Comparison of ENCODE assay signal across 11 cellular contexts in genomic region chr7:76996932-76997331, GRCh38. TPM values are rescaled to one million over a fixed set of nuclear protein-coding genes. Genes with fewer than 3 reads are reported as not detected.
DNase-seq lines count a peak whose midpoint lies in the region; ATAC-seq, FAIRE-seq and TF ChIP-seq lines count a peak whose summit lies in the region.
"Not testable (repeated sequence)": the region's sequence is repeated elsewhere in the genome, so short reads cannot be mapped to it uniquely, and the experiment has no call there.
"Had no signal": no experiment of that assay in that cellular context is flagged by ENCODE, and none has a peak within 500 bp of the region (broad histone marks: within the 10 kb centered on the region; RNA-seq: fewer than 3 reads in every experiment).

No MANE protein-coding gene starts in this region.

- not testable (repeated sequence) for H3K4me1 ChIP-seq in right cardiac atrium (ENCODE audit: control insufficient read depth, insufficient read depth, low read length); mucosa of descending colon (ENCODE audit: low read depth); psoas muscle; upper lobe of right lung

- H3K36me3 ChIP-seq in mucosa of descending colon (ENCODE audit: low read depth); psoas muscle (ENCODE audit: insufficient read depth in 1 of 2, low read depth in 1 of 2); upper lobe of right lung: not testable (repeated sequence)

- not testable (repeated sequence) for H3K4me1 Mint-ChIP-seq in activated T-helper 17 cell treated with anti-CD3 and anti-CD28 coated beads, Interleukin-2, amount 50 U/mL, for 72 hours; central memory CD8-positive, alpha-beta T cell

- not testable (repeated sequence) for H3K9me3 Mint-ChIP-seq in activated T-helper 17 cell treated with anti-CD3 and anti-CD28 coated beads, Interleukin-2, amount 50 U/mL, for 72 hours; central memory CD8-positive, alpha-beta T cell

- intact Hi-C loops in right cardiac atrium (cut with DNase I) = loop anchor here in 1 of 4 donors (10.0 kb wide), 1 partner anchor 492 kb away; no protein-coding TSS in a partner anchor
- intact Hi-C loops in mucosa of descending colon (cut with DNase I, micrococcal nuclease); upper lobe of right lung (cut with DNase I): not testable (repeated sequence)
- intact Hi-C loops in psoas muscle (cut with DNase I) = loop anchor here in 1 of 2 donors (10.0 kb wide), 1 partner anchor 492 kb away; no protein-coding TSS in a partner anchor

- H3K4me3 Mint-ChIP-seq in activated T-helper 17 cell treated with anti-CD3 and anti-CD28 coated beads, Interleukin-2, amount 50 U/mL, for 72 hours; central memory CD8-positive, alpha-beta T cell: not testable (repeated sequence)

- H3K27ac ChIP-seq in right cardiac atrium (ENCODE audit: low read length); psoas muscle; upper lobe of right lung: not testable (repeated sequence)

- H3K27ac Mint-ChIP-seq in activated T-helper 17 cell treated with anti-CD3 and anti-CD28 coated beads, Interleukin-2, amount 50 U/mL, for 72 hours = not testable (repeated sequence)
- H3K27ac Mint-ChIP-seq in central memory CD8-positive, alpha-beta T cell (ENCODE audit: low read depth) = peak overlapping the region; percentile 65

- ATAC-seq in activated T-helper 17 cell treated with anti-CD3 and anti-CD28 coated beads, Interleukin-2, amount 50 U/mL, for 72 hours (replicated peaks) = peak; percentile 20
- ATAC-seq in central memory CD8-positive, alpha-beta T cell (replicated peaks; ENCODE audit: extremely low read depth, poor library complexity, severe bottlenecking) = not testable (repeated sequence)
- peak; percentile 6 to 22 for ATAC-seq in right cardiac atrium
- peak; percentile 3 for ATAC-seq in mucosa of descending colon
- ATAC-seq in psoas muscle = peak; percentile 16 to 33 (median 26)
- peak; percentile 5 for ATAC-seq in upper lobe of right lung

- peak; percentile 99 for FAIRE-seq in HTR-8/SVneo (lab: Jason Lieb, UNC)

- not testable (repeated sequence) for H3K27me3 ChIP-seq in right cardiac atrium (ENCODE audit: control insufficient read depth, insufficient read depth); psoas muscle (ENCODE audit: insufficient read depth in 3 of 3, low read length in 2 of 3); upper lobe of right lung

- DNase-seq in HTR-8/SVneo (ENCODE audit: insufficient read length, low spot score); central memory CD8-positive, alpha-beta T cell (ENCODE audit: low spot score in 2 of 2); right cardiac atrium; mucosa of descending colon; psoas muscle: not testable (repeated sequence)
- DNase-seq in upper lobe of right lung = peak; percentile 13

- H3K27me3 Mint-ChIP-seq in activated T-helper 17 cell treated with anti-CD3 and anti-CD28 coated beads, Interleukin-2, amount 50 U/mL, for 72 hours; central memory CD8-positive, alpha-beta T cell: not testable (repeated sequence)

- not testable (repeated sequence) for H3K4me3 ChIP-seq in right cardiac atrium (ENCODE audit: low read length); mucosa of descending colon; psoas muscle; upper lobe of right lung

- H3K9me3 ChIP-seq in right cardiac atrium (ENCODE audit: control insufficient read depth, low read length); mucosa of descending colon; psoas muscle; upper lobe of right lung: not testable (repeated sequence)

- H3K36me3 Mint-ChIP-seq in activated T-helper 17 cell treated with anti-CD3 and anti-CD28 coated beads, Interleukin-2, amount 50 U/mL, for 72 hours (ENCODE audit: low read depth) = peaks cover 10% of the 10 kb centered on the region
- not testable (repeated sequence) for H3K36me3 Mint-ChIP-seq in central memory CD8-positive, alpha-beta T cell (ENCODE audit: insufficient read depth)

- TF ChIP-seq CTCF in mucosa of descending colon (IDR thresholded peaks at IDR 0.05); psoas muscle (IDR thresholded peaks at IDR 0.05); upper lobe of right lung (IDR thresholded peaks at IDR 0.05): not testable (repeated sequence)

RNA-seq across cellular contexts. Expression of gene SPDYE17, which starts 35.2 kb away (rescaled TPM):
- not detected for total RNA-seq in activated T-helper 17 cell treated with anti-CD3 and anti-CD28 coated beads, Interleukin-2, amount 50 U/mL, for 72 hours
- total RNA-seq in right cardiac atrium = not detected
- polyA plus RNA-seq in right cardiac atrium = not detected
- total RNA-seq in mucosa of descending colon = not detected
- total RNA-seq in psoas muscle = not detected
- polyA plus RNA-seq in psoas muscle = not detected
- not detected for total RNA-seq in upper lobe of right lung
- total RNA-seq: A673; CD4-positive, CD25-positive, alpha-beta regulatory T cell; LHCN-M2 had no signal
- polyA plus RNA-seq: BJ; CD4-positive, CD25-positive, alpha-beta regulatory T cell had no signal
